In the genomic region with DNA sequence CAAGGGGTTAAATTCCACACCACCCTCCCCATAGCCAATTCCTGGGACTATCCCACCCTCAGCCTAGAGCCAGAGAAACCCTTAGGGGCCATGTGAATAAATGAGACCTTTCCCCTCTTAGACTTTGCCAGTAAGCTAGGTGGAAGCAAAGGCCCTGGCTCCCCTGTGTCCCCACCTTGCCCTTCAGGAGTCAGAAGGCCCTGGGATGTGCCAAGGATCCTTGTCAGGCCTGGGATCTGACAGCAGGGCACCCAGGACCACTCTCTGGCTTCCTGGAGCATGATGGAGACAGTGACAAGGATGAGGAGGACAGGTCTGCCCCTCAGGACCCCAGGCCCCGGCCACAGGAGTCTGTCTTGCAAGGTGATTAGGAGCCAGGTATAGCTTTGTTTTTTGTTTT, we compare ENCODE assay signal across 18 cellular contexts.
A peak's percentile ranks its signal among the peaks of the same experiment; 100 is the strongest.
DNase-seq lines count a peak whose midpoint lies in the region; ATAC-seq and TF ChIP-seq lines count a peak whose summit lies in the region.
"Had no signal": no experiment of that assay in that cellular context is flagged by ENCODE, and none has a peak within 500 bp of the region (broad histone marks: within the 10 kb centered on the region; RNA-seq: fewer than 3 reads in every experiment).

No MANE protein-coding gene starts in this region.

- peak overlapping the region; percentile 2 for H3K56ac ChIP-seq in mesendoderm (ENCODE audit: low read length)

- H4K5ac ChIP-seq in mesendoderm (ENCODE audit: low read length) = no peak overlapping the region

- H4K12ac ChIP-seq in trophoblast cell (ENCODE audit: low read depth, low read length) = peak overlapping the region; percentile 40

- H3K4me1 ChIP-seq in cardiac muscle cell (ENCODE audit: low read depth) (peaks cover 13% of the 10 kb centered on the region), mesendoderm (ENCODE audit: control insufficient read depth, low read depth, low read length) (peaks cover 17% of the 10 kb centered on the region), trophoblast cell (ENCODE audit: control insufficient read depth in 1 of 2, insufficient read depth in 2 of 2, low read length in 2 of 2) (peaks cover 34 to 38% of the 10 kb centered on the region in 2 experiments)
- H3K4me1 ChIP-seq: BLaER1 had no signal

- peak overlapping the region; percentile 8 for H3K4ac ChIP-seq in mesendoderm (ENCODE audit: low read depth, low read length)
- H3K4ac ChIP-seq in trophoblast cell (ENCODE audit: low read depth, low read length) = peak overlapping the region; percentile 95

- no peak overlapping the region for H3K4me3 ChIP-seq in cardiac muscle cell
- H3K4me3 ChIP-seq in mesendoderm (ENCODE audit: low read length) = no peak overlapping the region
- H3K4me3 ChIP-seq in trophoblast cell (ENCODE audit: low read depth, low read length) = no peak overlapping the region
- H3K4me3 ChIP-seq: BLaER1, GM12878 had no signal

- H3K4me2 ChIP-seq in mesendoderm (ENCODE audit: low read length) = no peak overlapping the region
- no peak overlapping the region for H3K4me2 ChIP-seq in trophoblast cell (ENCODE audit: low read length)
- H3K4me2 ChIP-seq: BLaER1 had no signal

- WGBS in mesendoderm (ENCODE audit: extremely low coverage, insufficient coverage, low lambda C conversion rate) = no CpG with 5 or more reads among the region's 1 CpG
- WGBS in trophoblast cell (ENCODE audit: extremely low coverage, insufficient coverage, insufficient read length) = no CpG with 5 or more reads among the region's 1 CpG

- H3K18ac ChIP-seq in mesendoderm (ENCODE audit: low read length) (no peak overlapping the region), trophoblast cell (ENCODE audit: low read length) (peak overlapping the region; percentile 93)

- H3K79me2 ChIP-seq in mesendoderm (ENCODE audit: control insufficient read depth, insufficient read depth, low read length) (no peaks in the 10 kb centered on the region), trophoblast cell (ENCODE audit: control insufficient read depth, insufficient read depth, low read length, poor library complexity) (peaks cover 8% of the 10 kb centered on the region)

- H3K9me3 ChIP-seq in cardiac muscle cell (ENCODE audit: low read depth) = no peaks in the 10 kb centered on the region
- H3K9me3 ChIP-seq in trophoblast cell (ENCODE audit: insufficient read depth, low read depth, low read length) = no peaks in the 10 kb centered on the region
- H3K9me3 ChIP-seq: BLaER1, Caco-2 had no signal

- no peak for TF ChIP-seq CTCF in cardiac muscle cell (IDR thresholded peaks at IDR 0.05; ENCODE audit: low read depth, low read length)

- no peak overlapping the region for H2AFZ ChIP-seq in trophoblast cell (ENCODE audit: insufficient read depth, low read length, poor library complexity)

- H4K91ac ChIP-seq in trophoblast cell (ENCODE audit: low read depth, low read length) = peak overlapping the region; percentile 99

- no peak overlapping the region for H4K8ac ChIP-seq in mesendoderm (ENCODE audit: low read depth, low read length)
- H4K8ac ChIP-seq in trophoblast cell (ENCODE audit: low read depth, low read length) = peak overlapping the region; percentile 83

- H2BK120ac ChIP-seq in mesendoderm (ENCODE audit: low read depth, low read length) = peak overlapping the region; percentile 8
- H2BK120ac ChIP-seq in trophoblast cell (ENCODE audit: insufficient read depth, low read length, poor library complexity) = peak overlapping the region; percentile 99

- intact Hi-C loops in cardiac septum (cut with DNase I) = no loop called here

- H3K14ac ChIP-seq in trophoblast cell (ENCODE audit: low read length) = peak overlapping the region; percentile 97

- H2BK5ac ChIP-seq in mesendoderm (ENCODE audit: low read length) = no peak overlapping the region
- H2BK5ac ChIP-seq in trophoblast cell (ENCODE audit: low read depth, low read length, poor library complexity) = peak overlapping the region; percentile 98

- H3K79me1 ChIP-seq in mesendoderm (ENCODE audit: low read length) (no peaks in the 10 kb centered on the region), trophoblast cell (ENCODE audit: low read length) (peaks cover 55% of the 10 kb centered on the region)

- H2AK5ac ChIP-seq in mesendoderm (ENCODE audit: low read length) (no peak overlapping the region), trophoblast cell (ENCODE audit: low read length) (peak overlapping the region; percentile 100)

- H3K36me3 ChIP-seq in cardiac muscle cell (no peaks in the 10 kb centered on the region), mesendoderm (ENCODE audit: control insufficient read depth, insufficient read depth, low read length) (no peaks in the 10 kb centered on the region), trophoblast cell (ENCODE audit: control insufficient read depth in 1 of 2, insufficient read depth in 2 of 2, low read length in 2 of 2) (no peaks in the 10 kb centered on the region)
- H3K36me3 ChIP-seq: BLaER1 had no signal

- H3K27ac ChIP-seq in cardiac muscle cell (peak overlapping the region; percentile 47), mesendoderm (ENCODE audit: low read depth, low read length) (no peak overlapping the region), trophoblast cell (ENCODE audit: low read depth, low read length) (peak overlapping the region; percentile 84)
- H3K27ac ChIP-seq: 22Rv1, BLaER1, C4-2B had no signal

- ATAC-seq in HG03565 (IDR thresholded peaks at IDR 0.05; ENCODE audit: unreplicated experiment) (no peak), GM18520 (IDR thresholded peaks at IDR 0.05; ENCODE audit: unreplicated experiment) (no peak)
- ATAC-seq: CD8-positive, alpha-beta T cell; HCT116 had no signal

- peak overlapping the region; percentile 97 for H2BK12ac ChIP-seq in trophoblast cell (ENCODE audit: low read length)

- no peak for DNase-seq in cardiac muscle cell (ENCODE audit: low read depth in 1 of 2, low spot score in 1 of 2)
- no peak for DNase-seq in cardiac septum (ENCODE audit: low spot score)
- no peak for DNase-seq in mesendoderm
- DNase-seq in trophoblast cell = no peak
- DNase-seq: Caco-2; CD4-positive, CD25-positive, alpha-beta regulatory T cell; CD8-positive, alpha-beta T cell; DMS153; DND-41; GDM1; H9 had no signal

- no peaks in the 10 kb centered on the region for H3K27me3 ChIP-seq in cardiac muscle cell
- H3K27me3 ChIP-seq in mesendoderm (ENCODE audit: insufficient read depth, low read length, poor library complexity) = no peaks in the 10 kb centered on the region
- no peaks in the 10 kb centered on the region for H3K27me3 ChIP-seq in trophoblast cell (ENCODE audit: insufficient read depth, low read length)
- H3K27me3 ChIP-seq: BLaER1 had no signal

- H3K9ac ChIP-seq in mesendoderm (ENCODE audit: low read length) (no peak overlapping the region), trophoblast cell (ENCODE audit: low read length) (no peak overlapping the region)
- H3K9ac ChIP-seq: BLaER1 had no signal

- no peak overlapping the region for H3K23ac ChIP-seq in mesendoderm (ENCODE audit: low read length)
- no peak overlapping the region for H3K23ac ChIP-seq in trophoblast cell (ENCODE audit: low read length)

- H2BK15ac ChIP-seq in mesendoderm (replicated peaks; ENCODE audit: low read depth) = no peak overlapping the region
